Comparison of ENCODE assay signal across 9 cellular contexts in the genomic region with DNA sequence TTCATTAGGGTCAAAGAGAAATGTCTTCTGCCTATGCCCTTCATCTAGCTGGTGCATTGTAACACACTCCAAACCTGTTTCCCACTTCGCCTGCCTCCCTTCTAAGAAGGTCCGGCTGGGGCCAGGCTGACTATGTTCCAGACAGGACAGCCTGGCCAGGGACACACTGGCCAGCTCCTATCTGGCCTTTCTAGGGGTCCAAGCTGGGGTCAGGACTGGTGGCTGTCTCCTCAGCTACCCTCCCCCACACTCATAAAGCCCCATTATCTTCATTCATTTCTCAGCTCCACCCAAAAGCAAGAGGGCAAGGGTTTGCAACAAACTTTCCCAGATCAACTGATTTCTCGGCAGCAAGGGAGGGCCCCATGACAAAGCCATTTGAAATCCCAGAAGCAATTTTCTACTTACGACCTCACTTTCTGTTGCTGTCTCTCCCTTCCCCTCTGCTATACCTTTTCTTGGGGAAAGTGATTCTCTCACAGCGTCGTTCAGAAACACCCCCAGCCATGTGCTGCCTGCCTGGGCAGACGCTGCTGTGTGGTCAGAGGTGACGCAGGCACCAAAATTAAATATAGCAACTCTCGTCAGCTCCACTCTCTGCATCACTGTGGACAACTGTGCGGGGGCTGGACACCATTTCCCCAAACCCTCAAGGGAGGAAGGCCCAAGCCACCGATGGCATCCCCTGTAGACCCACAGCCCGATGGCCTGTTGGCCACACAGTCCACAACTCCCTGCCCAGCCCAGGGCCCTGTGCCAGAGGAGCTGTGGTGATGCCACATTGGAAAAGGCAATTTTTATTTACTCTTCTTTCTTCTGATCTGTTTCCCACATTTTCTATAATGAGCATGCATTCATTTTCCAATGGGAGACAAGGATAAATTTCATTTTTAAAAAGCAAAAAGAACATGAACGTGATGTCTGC. TPM values are rescaled to one million over a fixed set of nuclear protein-coding genes. Genes with fewer than 3 reads are reported as not detected.
A peak's percentile ranks its signal among the peaks of the same experiment; 100 is the strongest.
DNase-seq lines count a peak whose midpoint lies in the region; ATAC-seq, FAIRE-seq and TF ChIP-seq lines count a peak whose summit lies in the region.
"Had no signal": no experiment of that assay in that cellular context is flagged by ENCODE, and none has a peak within 500 bp of the region (broad histone marks: within the 10 kb centered on the region; RNA-seq: fewer than 3 reads in every experiment).

No MANE protein-coding gene starts in this region.

- TF ChIP-seq EP300 in K562 (IDR thresholded peaks at IDR 0.05; ENCODE audit: low read length): peak; percentile 62; the same call in 1 of the 2 replicates

- 21% methylated on average over 13 of the region's 13 CpGs for WGBS in K562 (ENCODE audit: insufficient coverage, low coverage, missing lambda C conversion rate)

- H3K27me3 ChIP-seq in K562 (ENCODE audit: control insufficient read depth in 2 of 2, insufficient read depth in 2 of 2, low read length in 2 of 2): no peaks in the 10 kb centered on the region
- no peaks in the 10 kb centered on the region for H3K27me3 ChIP-seq in effector memory CD4-positive, alpha-beta T cell (replicated peaks; ENCODE audit: control insufficient read depth, insufficient read depth, low read length, poor library complexity, severe bottlenecking)

- H4K20me1 ChIP-seq in K562 (replicated peaks; ENCODE audit: control insufficient read depth, insufficient read depth, low read length): no peaks in the 10 kb centered on the region

- no peaks in the 10 kb centered on the region for H3K79me2 ChIP-seq in K562 (ENCODE audit: control insufficient read depth, insufficient read depth, low read length)

- no TSS peak for BruUV-seq in K562 (replicated peaks; lab: Mats Ljungman, UMichigan)

- TF ChIP-seq POLR2A in K562 (conservative IDR thresholded peaks at IDR 0.05): no peak

- peak overlapping the region; percentile 94 for H2AFZ ChIP-seq in K562 (ENCODE audit: low read depth, low read length)

- H3K36me3 ChIP-seq in K562 (ENCODE audit: control insufficient read depth, insufficient read depth, low read length): no peaks in the 10 kb centered on the region
- H3K36me3 ChIP-seq in effector memory CD4-positive, alpha-beta T cell (ENCODE audit: control insufficient read depth, insufficient read depth, low read length): no peaks in the 10 kb centered on the region

- peak overlapping the region; percentile 58 to 81 for H3K9ac ChIP-seq in K562 (ENCODE audit: insufficient read depth in 1 of 2, low read depth in 2 of 2, low read length in 2 of 2)

- POLR2A ChIA-PET in K562 (lab: Yijun Ruan, JAX): interaction anchor here (0.9 to 2.5 kb wide), 6 partner anchors 10 to 166 kb away, joined by 3 to 12 read pairs (median 4); partner anchors contain the start of genes IL4 and SHROOM1

- no peaks in the 10 kb centered on the region for H3K9me3 ChIP-seq in K562 (replicated peaks; ENCODE audit: control insufficient read depth, insufficient read depth, low read depth, low read length)
- H3K9me3 ChIP-seq in effector memory CD4-positive, alpha-beta T cell (ENCODE audit: control insufficient read depth, low read length): no peaks in the 10 kb centered on the region

- in situ Hi-C loops in K562 (cut with MboI): no loop called here

- peak overlapping the region; percentile 81 for H3K27ac ChIP-seq in K562 (ENCODE audit: extremely low read depth, low read depth, low read length)
- H3K27ac ChIP-seq in effector memory CD4-positive, alpha-beta T cell (ENCODE audit: insufficient read depth, low read length, poor library complexity, severe bottlenecking): no peak overlapping the region

- peak overlapping the region; percentile 61 for H3K4me2 ChIP-seq in K562 (ENCODE audit: insufficient read depth, low read length)

- peak; percentile 81 for FAIRE-seq in K562 (lab: Jason Lieb, UNC)

- no peak for TF ChIP-seq RAD21 in K562 (CRISPR knock-in tag; conservative IDR thresholded peaks at IDR 0.05 in 1 of 2, IDR thresholded peaks at IDR 0.05 in 1 of 2)

- no peak for TF ChIP-seq CTCF in GM12875 (IDR thresholded peaks at IDR 0.05; ENCODE audit: borderline replicate concordance, insufficient read depth, low read depth, low read length)
- no peak for TF ChIP-seq CTCF in K562 (IDR thresholded peaks at IDR 0.05 in 2 of 3, conservative IDR thresholded peaks at IDR 0.05 in 1 of 3; ENCODE audit: insufficient read depth in 2 of 3, low read depth in 1 of 3, low read length in 3 of 3)

- H3K9me1 ChIP-seq in K562 (ENCODE audit: control insufficient read depth, insufficient read depth, low read length): no peaks in the 10 kb centered on the region

- H3K4me1 ChIP-seq in K562 (replicated peaks in 1 of 2; ENCODE audit: control insufficient read depth in 2 of 2, insufficient read depth in 2 of 2, low read length in 2 of 2): peaks cover 63 to 82% of the 10 kb centered on the region in 2 experiments
- peaks cover 4% of the 10 kb centered on the region for H3K4me1 ChIP-seq in effector memory CD4-positive, alpha-beta T cell (ENCODE audit: control insufficient read depth, insufficient read depth, low read length, poor library complexity, severe bottlenecking)

- CTCF ChIA-PET in K562 (lab: Yijun Ruan, JAX; ENCODE audit: low intra/inter-chr PET ratio): no interaction called here

- peak; percentile 45 for ATAC-seq in GM19463 (IDR thresholded peaks at IDR 0.05; ENCODE audit: unreplicated experiment)
- ATAC-seq in HG03139 (IDR thresholded peaks at IDR 0.05; ENCODE audit: unreplicated experiment): peak; percentile 36
- peak; percentile 35 for ATAC-seq in K562
- ATAC-seq in GM19328 (IDR thresholded peaks at IDR 0.05; ENCODE audit: unreplicated experiment): no peak

- H3K4me3 ChIP-seq in GM12875 (ENCODE audit: low read depth, low read length) (peak overlapping the region; percentile 21), K562 (no peak overlapping the region)
- no peak overlapping the region for H3K4me3 ChIP-seq in effector memory CD4-positive, alpha-beta T cell (ENCODE audit: insufficient read depth, low read depth, low read length, poor library complexity, severe bottlenecking)

- intact Hi-C loops in K562 (cut with micrococcal nuclease): loop anchor here (5.0 kb wide), 2 partner anchors 73 to 158 kb away; partner anchors contain the start of gene KIF3A

- DNase-seq in K562 (ENCODE audit: extremely low read depth in 1 of 4, low spot score in 3 of 4) (peak; percentile 55 to 78 (median 63)), DMS153 (lab: John Stamatoyannopoulos, UW) (no peak)
- DNase-seq in effector memory CD4-positive, alpha-beta T cell: no peak
- DNase-seq in stimulated activated CD4-positive, alpha-beta T cell treated with anti-CD3 and anti-CD28 coated beads, Interleukin-2, amount 100 ng/mL, for 24 hours: no peak
- DNase-seq: midbrain had no signal

TF ChIP-seq in K562, 482 proteins besides CTCF, POLR2A, EP300 and RAD21 (continues in another document):
- TF ChIP-seq MTA2 (IDR thresholded peaks at IDR 0.05; ENCODE audit: low read depth) (peak; percentile 3; the same call in 1 of the 2 replicates), NFRKB (IDR thresholded peaks at IDR 0.05; ENCODE audit: low read depth) (peak; percentile 80), ZNF133 (CRISPR knock-in tag; IDR thresholded peaks at IDR 0.05) (no peak), EHMT2 (IDR thresholded peaks at IDR 0.05) (0 out of 2 replicates have a peak, but pooled peaks have one; percentile 17), DIDO1 (tag; IDR thresholded peaks at IDR 0.05; ENCODE audit: low read depth) (no peak)

RNA-seq across cellular contexts. Expression of gene IL13, which starts 6.1 kb away (rescaled TPM):
- total RNA-seq in K562 (2011; cell fraction: chromatin; rRNA removed; ENCODE audit: low replicate concordance): not detected in 2 replicates
- not detected in 2 replicates for total RNA-seq in K562 (2011; cell fraction: nucleolus; rRNA removed)
- not detected in 2 replicates for total RNA-seq in K562 (2011; cell fraction: nucleoplasm; rRNA removed)
- total RNA-seq in K562 (2014; rRNA removed) (not detected in 2 replicates), K562 (2014; rRNA removed; fragmentation: Illumina TruSeq; extraction: Trizol) (not detected in 2 replicates), K562 (2015; rRNA removed; fragmentation: Illumina TruSeq; extraction: Trizol) (not detected in 2 replicates), K562 (2021) (not detected in 2 replicates)
- polyA plus RNA-seq in K562 (2011; rRNA removed) (0.04 TPM in 1 of 2 replicates, not detected in the other), K562 (2014; fragmentation: Illumina TruSeq; extraction: Trizol) (not detected in 2 replicates), K562 (2014; fragmentation: Nextera tagmentation; extraction: Ambion mirVana) (not detected), K562 (2014; rRNA removed) (not detected in 2 replicates)
- polyA plus RNA-seq in K562 (2011; cell fraction: cytosol; rRNA removed): not detected in 2 replicates
- not detected in 2 replicates for polyA plus RNA-seq in K562 (2011; cell fraction: nucleus; rRNA removed)
- polyA plus RNA-seq in K562 (2012): 0.10 TPM in 1 of 2 replicates, not detected in the other
- polyA minus RNA-seq in K562 (2011; rRNA and poly(A)+ RNA removed): not detected in 2 replicates
- not detected in 2 replicates for polyA minus RNA-seq in K562 (2011; cell fraction: cytosol; rRNA and poly(A)+ RNA removed)
- not detected in 2 replicates for polyA minus RNA-seq in K562 (2011; cell fraction: nucleus; rRNA and poly(A)+ RNA removed)

RNA-seq across cellular contexts. Expression of gene IL4, which starts 9.8 kb away (rescaled TPM):
- total RNA-seq in K562 (2011; cell fraction: chromatin; rRNA removed; ENCODE audit: low replicate concordance): not detected in 2 replicates
- not detected in 2 replicates for total RNA-seq in K562 (2011; cell fraction: nucleolus; rRNA removed)
- total RNA-seq in K562 (2011; cell fraction: nucleoplasm; rRNA removed): not detected in 2 replicates
- total RNA-seq in K562 (2014; rRNA removed) (not detected in 2 replicates), K562 (2014; rRNA removed; fragmentation: Illumina TruSeq; extraction: Trizol) (not detected in 2 replicates), K562 (2015; rRNA removed; fragmentation: Illumina TruSeq; extraction: Trizol) (not detected in 2 replicates), K562 (2021) (not detected in 2 replicates)
- polyA plus RNA-seq in K562 (2011; rRNA removed) (not detected in 2 replicates), K562 (2014; fragmentation: Illumina TruSeq; extraction: Trizol) (not detected in 2 replicates), K562 (2014; fragmentation: Nextera tagmentation; extraction: Ambion mirVana) (under 1 TPM; 0.22 to 0.62 TPM), K562 (2014; rRNA removed) (not detected in 2 replicates)
- 0.49 TPM in 1 of 2 replicates, not detected in the other for polyA plus RNA-seq in K562 (2011; cell fraction: cytosol; rRNA removed)
- polyA plus RNA-seq in K562 (2011; cell fraction: nucleus; rRNA removed): not detected in 2 replicates
- not detected in 2 replicates for polyA plus RNA-seq in K562 (2012)
- not detected in 2 replicates for polyA minus RNA-seq in K562 (2011; rRNA and poly(A)+ RNA removed)
- polyA minus RNA-seq in K562 (2011; cell fraction: cytosol; rRNA and poly(A)+ RNA removed): not detected in 2 replicates
- polyA minus RNA-seq in K562 (2011; cell fraction: nucleus; rRNA and poly(A)+ RNA removed): not detected in 2 replicates

Comparison
In these comparisons a context has a peak if more than half of its experiments do, and no peak if none do; other contexts are left out.
1. DNase-seq: peak in K562 (4 of 4); none in DMS153 (single experiment), effector memory CD4-positive, alpha-beta T cell (0 of 3) and stimulated activated CD4-positive, alpha-beta T cell treated with anti-CD3 and anti-CD28 coated beads, Interleukin-2, amount 100 ng/mL, for 24 hours (0 of 2).